ENCODE assay signal across 22 cellular contexts in the genomic region with DNA sequence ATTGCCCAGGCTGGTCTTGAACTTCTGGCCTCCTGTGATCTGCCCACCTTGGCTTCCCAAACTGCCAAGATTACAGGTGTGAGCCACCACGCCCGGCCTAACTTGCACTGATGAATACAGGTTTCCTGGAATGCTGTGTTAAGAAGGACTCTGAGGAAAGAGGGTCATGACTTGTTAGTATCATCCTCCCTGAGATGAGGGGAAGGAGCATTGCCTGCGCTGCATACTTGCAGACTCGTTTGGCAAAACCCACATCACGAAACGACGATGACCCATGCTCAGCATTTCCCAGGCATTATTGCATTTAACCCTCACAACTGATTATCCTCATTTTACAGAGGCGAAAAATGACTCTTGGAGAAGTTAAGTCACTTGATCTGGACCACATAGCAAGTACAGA. TPM values are rescaled to one million over a fixed set of nuclear protein-coding genes. Genes with fewer than 3 reads are reported as not detected.
DNase-seq lines count a peak whose midpoint lies in the region; ATAC-seq, FAIRE-seq and TF ChIP-seq lines count a peak whose summit lies in the region.
"Had no signal": no experiment of that assay in that cellular context is flagged by ENCODE, and none has a peak within 500 bp of the region (broad histone marks: within the 10 kb centered on the region; RNA-seq: fewer than 3 reads in every experiment).

No MANE protein-coding gene starts in this region.

- 0% methylated on average over 8 of the region's 8 CpGs for WGBS in K562 (ENCODE audit: insufficient coverage, low coverage, missing lambda C conversion rate)

- DNase-seq in activated CD8-positive, alpha-beta memory T cell treated with anti-CD3 and anti-CD28 coated beads, Interleukin-2, amount 50 U/mL, for 48 hours: peak; percentile 29
- no peak for DNase-seq in activated CD8-positive, alpha-beta memory T cell treated with anti-CD3 and anti-CD28 coated beads, Interleukin-2, amount 50 U/mL, for 4 hours
- no peak for DNase-seq in K562 (ENCODE audit: extremely low read depth in 1 of 4, low spot score in 3 of 4)
- DNase-seq in neural crest cell (ENCODE audit: low read depth, low spot score): no peak
- DNase-seq in ureter (ENCODE audit: low spot score): no peak
- DNase-seq: Caco-2; CD4-positive, CD25-positive, alpha-beta regulatory T cell; CD8-positive, alpha-beta T cell; DMS79; EL; GDM1; GOT3; HCEC 1CT had no signal

- TF ChIP-seq CTCF in K562 (IDR thresholded peaks at IDR 0.05 in 2 of 3, conservative IDR thresholded peaks at IDR 0.05 in 1 of 3; ENCODE audit: insufficient read depth in 2 of 3, low read depth in 1 of 3, low read length in 3 of 3) (no peak), neural crest cell (conservative IDR thresholded peaks at IDR 0.05) (no peak)

- no peaks in the 10 kb centered on the region for H3K36me3 Mint-ChIP-seq in neural crest cell (ENCODE audit: low read depth)
- H3K36me3 Mint-ChIP-seq: CD4-positive, CD25-positive, alpha-beta regulatory T cell; CD8-positive, alpha-beta T cell had no signal

- BruUV-seq in K562 (replicated peaks; lab: Mats Ljungman, UMichigan): no TSS peak

- intact Hi-C loops in K562 (cut with micrococcal nuclease): no loop called here

- H3K4me2 ChIP-seq in K562 (ENCODE audit: insufficient read depth, low read length): no peak overlapping the region
- H3K4me2 ChIP-seq: BLaER1 had no signal

- H3K27ac ChIP-seq in K562 (ENCODE audit: extremely low read depth, low read depth, low read length): no peak overlapping the region
- H3K27ac ChIP-seq: 22Rv1, BLaER1, C4-2B had no signal

- no peaks in the 10 kb centered on the region for H3K4me1 ChIP-seq in K562 (replicated peaks in 1 of 2; ENCODE audit: control insufficient read depth in 2 of 2, insufficient read depth in 2 of 2, low read length in 2 of 2)
- H3K4me1 ChIP-seq: Caco-2 had no signal

- no peaks in the 10 kb centered on the region for H3K27me3 Mint-ChIP-seq in neural crest cell (ENCODE audit: low read depth)
- H3K27me3 Mint-ChIP-seq: B cell; CD4-positive, CD25-positive, alpha-beta regulatory T cell had no signal

- no peak for TF ChIP-seq EP300 in K562 (IDR thresholded peaks at IDR 0.05; ENCODE audit: low read length)

- no peaks in the 10 kb centered on the region for H4K20me1 ChIP-seq in K562 (replicated peaks; ENCODE audit: control insufficient read depth, insufficient read depth, low read length)
- H4K20me1 ChIP-seq: BLaER1 had no signal

- no peak for TF ChIP-seq RAD21 in K562 (CRISPR knock-in tag; conservative IDR thresholded peaks at IDR 0.05 in 1 of 2, IDR thresholded peaks at IDR 0.05 in 1 of 2)

- H3K4me3 ChIP-seq in K562: no peak overlapping the region
- H3K4me3 ChIP-seq: BLaER1, GM12878 had no signal

- H3K4me1 Mint-ChIP-seq in neural crest cell: no peaks in the 10 kb centered on the region
- H3K4me1 Mint-ChIP-seq: B cell had no signal

- POLR2A ChIA-PET in K562 (lab: Yijun Ruan, JAX): no interaction called here

- FAIRE-seq in K562 (lab: Jason Lieb, UNC): no peak
- FAIRE-seq: A204.1, GM12878, GM18507, H54 had no signal

- in situ Hi-C loops in K562 (cut with MboI): no loop called here

- H3K4me3 Mint-ChIP-seq in neural crest cell: no peak overlapping the region
- H3K4me3 Mint-ChIP-seq: B cell; CD8-positive, alpha-beta T cell had no signal

- no peaks in the 10 kb centered on the region for H3K79me2 ChIP-seq in K562 (ENCODE audit: control insufficient read depth, insufficient read depth, low read length)

- H3K9me3 ChIP-seq in K562 (replicated peaks; ENCODE audit: control insufficient read depth, insufficient read depth, low read depth, low read length): no peaks in the 10 kb centered on the region
- H3K9me3 ChIP-seq: BLaER1, Caco-2 had no signal

- H3K27me3 ChIP-seq in K562 (ENCODE audit: control insufficient read depth in 2 of 2, insufficient read depth in 2 of 2, low read length in 2 of 2): peaks cover 35 to 75% of the 10 kb centered on the region in 2 experiments
- H3K27me3 ChIP-seq: BLaER1 had no signal

- H3K9me3 Mint-ChIP-seq in neural crest cell: no peaks in the 10 kb centered on the region
- H3K9me3 Mint-ChIP-seq: CD4-positive, CD25-positive, alpha-beta regulatory T cell; CD8-positive, alpha-beta T cell had no signal

- no peak overlapping the region for H3K9ac ChIP-seq in K562 (ENCODE audit: insufficient read depth in 1 of 2, low read depth in 2 of 2, low read length in 2 of 2)
- H3K9ac ChIP-seq: BLaER1 had no signal

- TF ChIP-seq POLR2A in K562 (conservative IDR thresholded peaks at IDR 0.05): no peak

- no peak overlapping the region for H2AFZ ChIP-seq in K562 (ENCODE audit: low read depth, low read length)

- no peaks in the 10 kb centered on the region for H3K9me1 ChIP-seq in K562 (ENCODE audit: control insufficient read depth, insufficient read depth, low read length)

- H3K36me3 ChIP-seq in K562 (ENCODE audit: control insufficient read depth, insufficient read depth, low read length): no peaks in the 10 kb centered on the region
- H3K36me3 ChIP-seq: BLaER1 had no signal

- ATAC-seq in K562 (no peak), HG03135 (IDR thresholded peaks at IDR 0.05; ENCODE audit: unreplicated experiment) (no peak)
- ATAC-seq: CD8-positive, alpha-beta T cell; GM12878 had no signal

- peak overlapping the region; percentile 19 for H3K27ac Mint-ChIP-seq in neural crest cell (ENCODE audit: unreplicated experiment)
- H3K27ac Mint-ChIP-seq: B cell; CD4-positive, CD25-positive, alpha-beta regulatory T cell; CD8-positive, alpha-beta T cell had no signal

- CTCF ChIA-PET in K562 (lab: Yijun Ruan, JAX; ENCODE audit: low intra/inter-chr PET ratio): no interaction called here

TF ChIP-seq in K562, 482 proteins besides CTCF, POLR2A, EP300 and RAD21:
- peak; percentile 29 for TF ChIP-seq RBM25 (IDR thresholded peaks at IDR 0.05; ENCODE audit: low read depth, low read length, severe bottlenecking)
- TF ChIP-seq, protein P1, sequence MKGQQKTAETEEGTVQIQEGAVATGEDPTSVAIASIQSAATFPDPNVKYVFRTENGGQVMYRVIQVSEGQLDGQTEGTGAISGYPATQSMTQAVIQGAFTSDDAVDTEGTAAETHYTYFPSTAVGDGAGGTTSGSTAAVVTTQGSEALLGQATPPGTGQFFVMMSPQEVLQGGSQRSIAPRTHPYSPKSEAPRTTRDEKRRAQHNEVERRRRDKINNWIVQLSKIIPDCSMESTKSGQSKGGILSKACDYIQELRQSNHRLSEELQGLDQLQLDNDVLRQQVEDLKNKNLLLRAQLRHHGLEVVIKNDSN (CRISPR knock-in tag; IDR thresholded peaks at IDR 0.05): 0 out of 2 replicates have a peak, but pooled peaks have one; percentile 11
- TF ChIP-seq ZNF134 (CRISPR knock-in tag; conservative IDR thresholded peaks at IDR 0.05): no peak
- TF ChIP-seq ZNF24 (IDR thresholded peaks at IDR 0.05): no peak

RNA-seq across cellular contexts. Expression of a gene that starts 18.9 kb away (rescaled TPM):
- 0.16 and 0.23 TPM in 2 replicates for total RNA-seq in K562 (2011; cell fraction: chromatin; rRNA removed; ENCODE audit: low replicate concordance)
- 0.33 TPM in 1 of 2 replicates, not detected in the other for total RNA-seq in K562 (2011; cell fraction: nucleolus; rRNA removed)
- 0.73 TPM in 1 of 2 replicates, not detected in the other for total RNA-seq in K562 (2011; cell fraction: nucleoplasm; rRNA removed)
- 0.04 TPM in 1 of 2 replicates, not detected in the other for total RNA-seq in K562 (2014; rRNA removed)
- total RNA-seq in K562 (2014; rRNA removed; fragmentation: Illumina TruSeq; extraction: Trizol): 0.04 TPM in 1 of 2 replicates, not detected in the other
- total RNA-seq in K562 (2015; rRNA removed; fragmentation: Illumina TruSeq; extraction: Trizol): 0.15 and 0.36 TPM in 2 replicates
- 0.27 TPM in 1 of 2 replicates, not detected in the other for total RNA-seq in K562 (2021)
- 0.24 TPM in 1 of 2 replicates, not detected in the other for polyA plus RNA-seq in K562 (2011; rRNA removed)
- 0.10 and 0.16 TPM in 2 replicates for polyA plus RNA-seq in K562 (2011; cell fraction: cytosol; rRNA removed)
- 0.81 and 1.1 TPM in 2 replicates for polyA plus RNA-seq in K562 (2011; cell fraction: nucleus; rRNA removed)
- polyA plus RNA-seq in K562 (2012): 0.04 and 0.14 TPM in 2 replicates
- polyA plus RNA-seq in K562 (2014; fragmentation: Illumina TruSeq; extraction: Trizol): 0.19 and 0.27 TPM in 2 replicates
- polyA plus RNA-seq in K562 (2014; fragmentation: Nextera tagmentation; extraction: Ambion mirVana): not detected
- polyA plus RNA-seq in K562 (2014; rRNA removed): 0.05 and 0.25 TPM in 2 replicates
- polyA minus RNA-seq in K562 (2011; rRNA and poly(A)+ RNA removed): not detected in 2 replicates
- polyA minus RNA-seq in K562 (2011; cell fraction: cytosol; rRNA and poly(A)+ RNA removed): not detected in 2 replicates
- polyA minus RNA-seq in K562 (2011; cell fraction: nucleus; rRNA and poly(A)+ RNA removed): not detected in 2 replicates
- total RNA-seq in neural crest cell: 2.8 and 3.2 TPM in 2 replicates
- 6.1 TPM for total RNA-seq in ureter
- total RNA-seq: Caco-2 had no signal
